Comparison of ENCODE assay signal across 8 cellular contexts in the genomic region with DNA sequence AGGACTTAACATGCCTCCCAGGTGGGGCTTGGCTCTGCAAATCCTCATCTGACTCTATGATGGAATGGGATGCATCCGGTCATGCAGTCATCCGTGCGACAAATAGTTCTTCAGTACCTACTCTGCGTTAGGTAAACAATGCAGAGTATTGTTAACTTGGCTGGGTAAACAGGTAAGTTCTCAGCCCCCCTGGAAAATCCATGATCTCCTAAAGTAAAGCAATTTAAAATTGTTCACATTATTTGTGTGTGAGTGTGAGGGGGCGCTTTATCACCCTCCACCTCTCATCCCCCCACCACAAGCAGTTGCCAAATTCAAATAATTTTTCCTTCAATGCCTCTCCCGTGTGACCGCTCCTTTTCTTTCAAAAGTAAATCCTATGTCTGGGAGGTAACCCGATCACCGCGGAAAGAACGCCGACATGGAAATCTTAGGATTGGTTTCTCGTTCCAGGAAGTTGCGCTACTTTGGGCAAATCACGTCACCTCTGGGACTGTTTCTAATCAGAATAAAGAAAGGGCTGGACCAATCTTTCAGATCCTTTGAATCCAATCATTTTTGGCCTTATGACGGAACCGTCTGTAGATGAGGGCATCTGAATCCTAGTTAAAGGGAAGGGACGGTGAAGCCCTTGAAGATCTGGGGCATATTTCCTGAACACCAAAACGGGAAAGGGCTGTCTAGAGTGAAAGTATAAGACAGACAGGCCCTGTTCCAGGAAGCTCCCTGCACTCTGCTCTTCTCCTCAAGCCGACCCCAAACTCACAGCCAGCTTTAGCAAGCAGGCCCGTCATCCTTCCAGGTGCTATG. TPM values are rescaled to one million over a fixed set of nuclear protein-coding genes. Genes with fewer than 3 reads are reported as not detected.
A peak's percentile ranks its signal among the peaks of the same experiment; 100 is the strongest.
DNase-seq lines count a peak whose midpoint lies in the region; ATAC-seq and TF ChIP-seq lines count a peak whose summit lies in the region.

No MANE protein-coding gene starts in this region.

- no peak for TF ChIP-seq CTCF in omental fat pad (IDR thresholded peaks at IDR 0.05)

- peak overlapping the region; percentile 76 for H3K9ac ChIP-seq in NT2/D1 (ENCODE audit: insufficient read length, low read depth)

- peaks cover 18% of the 10 kb centered on the region for H3K4me1 ChIP-seq in NT2/D1 (ENCODE audit: insufficient read depth, insufficient read length)

- no peaks in the 10 kb centered on the region for H3K27me3 ChIP-seq in NT2/D1 (ENCODE audit: insufficient read depth, insufficient read length)

- no peaks in the 10 kb centered on the region for H3K36me3 ChIP-seq in NT2/D1 (ENCODE audit: insufficient read depth, insufficient read length, low read length)

- peak; percentile 45 for DNase-seq in COLO668 (lab: John Stamatoyannopoulos, UW; ENCODE audit: unreplicated experiment)
- peak; percentile 66 for DNase-seq in NT2/D1 (ENCODE audit: low read depth, low spot score)
- peak; percentile 48 for DNase-seq in fibroblast of the conjunctiva (ENCODE audit: low read depth)
- no peak for DNase-seq in omental fat pad (ENCODE audit: low spot score)
- DNase-seq in mesenteric fat pad (ENCODE audit: low spot score), result no peak
- DNase-seq in NCI-H2196 (lab: John Stamatoyannopoulos, UW; ENCODE audit: unreplicated experiment), result no peak

- H3K4me3 ChIP-seq in NT2/D1 (ENCODE audit: insufficient read length, low read depth), result peak overlapping the region; percentile 29

- ATAC-seq in omental fat pad (ENCODE audit: low FRiP score) (peak; percentile 86), GM21367 (IDR thresholded peaks at IDR 0.05; ENCODE audit: unreplicated experiment) (no peak), HG03135 (IDR thresholded peaks at IDR 0.05; ENCODE audit: unreplicated experiment) (no peak)

- no peaks in the 10 kb centered on the region for H3K9me3 ChIP-seq in NT2/D1 (ENCODE audit: insufficient read depth, low read length)

RNA-seq across cellular contexts. Expression of a gene that starts 44.0 kb away (rescaled TPM):
- total RNA-seq in omental fat pad, result 10 to 100 TPM; 15.8 to 62.7 (median 25.6) TPM
- 21.9 TPM for total RNA-seq in mesenteric fat pad

Comparison
In these comparisons a context has a peak if more than half of its experiments do, and no peak if none do; other contexts are left out.
1. DNase-seq: peak in COLO668 (single experiment), NT2/D1 (single experiment) and fibroblast of the conjunctiva (single experiment); none in omental fat pad (single experiment), mesenteric fat pad (single experiment) and NCI-H2196 (single experiment).